Comparison of ENCODE assay signal across 8 cellular contexts in the genomic region with DNA sequence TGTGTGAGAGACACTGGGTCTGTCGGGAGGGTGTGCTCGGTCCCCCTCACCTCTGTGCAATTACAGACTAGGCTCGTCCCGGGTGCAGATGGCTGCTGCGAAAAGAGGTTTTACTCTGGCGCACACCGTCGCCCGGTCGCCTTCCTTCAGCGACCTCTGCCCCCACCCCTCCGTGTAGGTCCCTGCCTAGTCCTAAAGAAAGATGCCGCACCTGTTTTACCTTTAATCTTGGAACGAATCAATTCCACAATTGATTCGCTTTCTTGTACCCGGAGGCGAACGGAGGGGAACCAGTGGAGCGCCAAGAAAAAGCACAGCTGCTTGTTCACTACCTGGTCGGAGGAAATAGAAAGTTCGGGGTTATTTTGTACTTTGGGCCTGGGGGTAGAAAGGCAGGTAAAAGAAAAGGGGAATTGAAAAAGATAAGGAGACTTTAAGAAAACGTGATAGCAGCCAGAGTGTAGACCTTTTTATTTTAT. TPM values are rescaled to one million over a fixed set of nuclear protein-coding genes. Genes with fewer than 3 reads are reported as not detected.
DNase-seq lines count a peak whose midpoint lies in the region; ATAC-seq and FAIRE-seq lines count a peak whose summit lies in the region.

No MANE protein-coding gene starts in this region.

- H3K79me2 ChIP-seq in trophoblast cell (ENCODE audit: control insufficient read depth, insufficient read depth, low read length, poor library complexity), result no peaks in the 10 kb centered on the region

- H3K4me3 ChIP-seq in duodenal mucosa (ENCODE audit: low read depth in 1 of 2, low read length in 2 of 2) (peak overlapping the region; percentile 79 to 85), trophoblast cell (ENCODE audit: low read depth, low read length) (peak overlapping the region; percentile 56)

- no peaks in the 10 kb centered on the region for H3K79me1 ChIP-seq in trophoblast cell (ENCODE audit: low read length)

- no peak overlapping the region for H3K23ac ChIP-seq in trophoblast cell (ENCODE audit: low read length)

- DNase-seq in trophoblast cell (no peak), NCI-H748 (lab: John Stamatoyannopoulos, UW; ENCODE audit: unreplicated experiment) (no peak), cortex of kidney (lab: John Stamatoyannopoulos, UW) (no peak), urothelium cell line (ENCODE audit: low spot score) (no peak)

- H2AFZ ChIP-seq in trophoblast cell (ENCODE audit: insufficient read depth, low read length, poor library complexity), result peak overlapping the region; percentile 59

- H4K8ac ChIP-seq in trophoblast cell (ENCODE audit: low read depth, low read length), result no peak overlapping the region

- H3K18ac ChIP-seq in trophoblast cell (ENCODE audit: low read length), result no peak overlapping the region

- no peak overlapping the region for H2AK5ac ChIP-seq in trophoblast cell (ENCODE audit: low read length)

- H4K91ac ChIP-seq in trophoblast cell (ENCODE audit: low read depth, low read length), result no peak overlapping the region

- no peak overlapping the region for H2BK12ac ChIP-seq in trophoblast cell (ENCODE audit: low read length)

- H3K14ac ChIP-seq in trophoblast cell (ENCODE audit: low read length), result no peak overlapping the region

- WGBS in trophoblast cell (ENCODE audit: extremely low coverage, insufficient coverage, insufficient read length), result no CpG with 5 or more reads among the region's 22 CpGs

- ATAC-seq in GM18870 (IDR thresholded peaks at IDR 0.05; ENCODE audit: unreplicated experiment) (peak; percentile 6), HG02852 (IDR thresholded peaks at IDR 0.05; ENCODE audit: unreplicated experiment) (peak; percentile 26), HG03097 (IDR thresholded peaks at IDR 0.05; ENCODE audit: low FRiP score, unreplicated experiment) (no peak)

- H4K12ac ChIP-seq in trophoblast cell (ENCODE audit: low read depth, low read length), result peak overlapping the region; percentile 40

- H3K27ac ChIP-seq in duodenal mucosa (ENCODE audit: low read depth, low read length) (no peak overlapping the region), trophoblast cell (ENCODE audit: low read depth, low read length) (no peak overlapping the region)

- no peaks in the 10 kb centered on the region for H3K27me3 ChIP-seq in duodenal mucosa (ENCODE audit: control insufficient read depth in 1 of 2, insufficient read depth in 2 of 2, low read length in 2 of 2)
- H3K27me3 ChIP-seq in trophoblast cell (ENCODE audit: insufficient read depth, low read length), result peaks cover 15% of the 10 kb centered on the region

- H3K9ac ChIP-seq in duodenal mucosa (ENCODE audit: low read depth in 1 of 2, low read length in 2 of 2) (peak overlapping the region; percentile 63 to 73), trophoblast cell (ENCODE audit: low read length) (no peak overlapping the region)

- no peak overlapping the region for H2BK120ac ChIP-seq in trophoblast cell (ENCODE audit: insufficient read depth, low read length, poor library complexity)

- no peak overlapping the region for H3K4ac ChIP-seq in trophoblast cell (ENCODE audit: low read depth, low read length)

- H3K9me3 ChIP-seq in duodenal mucosa (ENCODE audit: control insufficient read depth in 1 of 2, low read length in 2 of 2) (no peaks in the 10 kb centered on the region), trophoblast cell (ENCODE audit: insufficient read depth, low read depth, low read length) (peaks cover 3% of the 10 kb centered on the region)

- peaks cover 0 to 7% of the 10 kb centered on the region in 2 donors for H3K4me1 ChIP-seq in duodenal mucosa (ENCODE audit: control insufficient read depth in 1 of 2, insufficient read depth in 2 of 2, low read length in 2 of 2)
- H3K4me1 ChIP-seq in trophoblast cell (ENCODE audit: control insufficient read depth in 1 of 2, insufficient read depth in 2 of 2, low read length in 2 of 2), result peaks cover 10 to 18% of the 10 kb centered on the region in 2 experiments

- H3K4me2 ChIP-seq in trophoblast cell (ENCODE audit: low read length), result peak overlapping the region; percentile 87

- no peak for FAIRE-seq in urothelium cell line (lab: Jason Lieb, UNC)

- no peak overlapping the region for H2BK5ac ChIP-seq in trophoblast cell (ENCODE audit: low read depth, low read length, poor library complexity)

- H3K36me3 ChIP-seq in duodenal mucosa (ENCODE audit: control insufficient read depth in 1 of 2, insufficient read depth in 2 of 2, low read length in 2 of 2), result peaks cover 0 to 4% of the 10 kb centered on the region in 2 donors
- no peaks in the 10 kb centered on the region for H3K36me3 ChIP-seq in trophoblast cell (ENCODE audit: control insufficient read depth in 1 of 2, insufficient read depth in 2 of 2, low read length in 2 of 2)

RNA-seq across cellular contexts. Expression of a gene that starts 1.2 kb away (rescaled TPM):
- 4.3 and 4.5 TPM in 2 replicates for polyA plus RNA-seq in trophoblast cell (2013)
